ENCODE assay signal across 2 cellular contexts in genomic region chr12:49195734-49196133, GRCh38.
TF ChIP-seq lines count a peak whose summit lies in the region.

No MANE protein-coding gene starts in this region.

TF ChIP-seq in GM12878, 131 proteins besides CTCF, POLR2A, EP300 and RAD21 (continued from another document):
- no peak for TF ChIP-seq BCLAF1 (IDR thresholded peaks at IDR 0.05)
- no peak for TF ChIP-seq USF1 (IDR thresholded peaks at IDR 0.05; ENCODE audit: borderline replicate concordance, extremely low read length, insufficient read depth, low read depth, low read length)
- TF ChIP-seq ZBTB4 (CRISPR knock-in tag; IDR thresholded peaks at IDR 0.05): no peak
- no peak for TF ChIP-seq PRDM15 (CRISPR knock-in tag; IDR thresholded peaks at IDR 0.05)
- TF ChIP-seq MYB (IDR thresholded peaks at IDR 0.05; ENCODE audit: borderline replicate concordance, low read depth, low read length): no peak
- no peak for TF ChIP-seq STAT1 (conservative IDR thresholded peaks at IDR 0.05)
- TF ChIP-seq POU2F2 (IDR thresholded peaks at IDR 0.05; ENCODE audit: borderline replicate concordance, low read depth, low read length): no peak
- TF ChIP-seq, protein P1, sequence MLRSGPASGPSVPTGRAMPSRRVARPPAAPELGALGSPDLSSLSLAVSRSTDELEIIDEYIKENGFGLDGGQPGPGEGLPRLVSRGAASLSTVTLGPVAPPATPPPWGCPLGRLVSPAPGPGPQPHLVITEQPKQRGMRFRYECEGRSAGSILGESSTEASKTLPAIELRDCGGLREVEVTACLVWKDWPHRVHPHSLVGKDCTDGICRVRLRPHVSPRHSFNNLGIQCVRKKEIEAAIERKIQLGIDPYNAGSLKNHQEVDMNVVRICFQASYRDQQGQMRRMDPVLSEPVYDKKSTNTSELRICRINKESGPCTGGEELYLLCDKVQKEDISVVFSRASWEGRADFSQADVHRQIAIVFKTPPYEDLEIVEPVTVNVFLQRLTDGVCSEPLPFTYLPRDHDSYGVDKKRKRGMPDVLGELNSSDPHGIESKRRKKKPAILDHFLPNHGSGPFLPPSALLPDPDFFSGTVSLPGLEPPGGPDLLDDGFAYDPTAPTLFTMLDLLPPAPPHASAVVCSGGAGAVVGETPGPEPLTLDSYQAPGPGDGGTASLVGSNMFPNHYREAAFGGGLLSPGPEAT (IDR thresholded peaks at IDR 0.05; ENCODE audit: low read depth): no peak
TF ChIP-seq in GM12878: peak in this region for 0.

TF ChIP-seq in SK-N-SH treated with all-trans-retinoic acid at 6 μM for 48 hours, 23 proteins besides CTCF, POLR2A, EP300 and RAD21 (continued from another document):
- no peak for TF ChIP-seq POU6F1 (CRISPR knock-in tag; IDR thresholded peaks at IDR 0.05; ENCODE audit: borderline replicate concordance, low read depth)
- TF ChIP-seq CSRNP3 (CRISPR knock-in tag; IDR thresholded peaks at IDR 0.05): no peak
- no peak for TF ChIP-seq PATZ1 (CRISPR knock-in tag; IDR thresholded peaks at IDR 0.05; ENCODE audit: borderline replicate concordance)
TF ChIP-seq in SK-N-SH treated with all-trans-retinoic acid at 6 μM for 48 hours: peak in this region for 0.
